24 cellular contexts compared by ENCODE assay signal in the genomic region with DNA sequence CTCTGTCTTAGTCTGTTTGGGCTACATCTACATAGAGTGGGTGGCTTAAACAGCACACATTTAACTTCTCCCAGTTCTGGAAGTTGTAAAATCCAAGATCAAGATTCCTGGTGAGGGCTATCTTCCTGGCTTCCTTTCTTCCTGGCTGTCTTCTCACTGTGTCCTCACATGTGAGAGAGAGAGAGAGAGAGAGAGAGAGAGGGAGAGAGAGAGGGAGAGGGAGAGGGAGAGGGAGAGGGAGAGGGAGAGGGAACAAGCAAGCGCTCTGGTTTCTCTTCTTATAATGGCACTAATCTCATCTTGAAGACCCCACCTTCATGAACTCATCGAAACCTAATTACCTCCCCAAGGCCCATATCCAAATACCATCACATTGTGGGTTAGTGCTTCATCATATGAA.
"Had no signal": no experiment of that assay in that cellular context is flagged by ENCODE, and none has a peak within 500 bp of the region (broad histone marks: within the 10 kb centered on the region; RNA-seq: fewer than 3 reads in every experiment).

No MANE protein-coding gene starts in this region.

- H3K27me3 ChIP-seq: foreskin keratinocyte, pancreas, stomach, transverse colon had no signal

- ATAC-seq: lower lobe of right lung; mucosa of descending colon; naive thymus-derived CD8-positive, alpha-beta T cell; pancreas; sciatic nerve had no signal

- H3K4me3 ChIP-seq: coronary artery, lower lobe of right lung, mucosa of descending colon, pancreas, skin epidermis, stomach, thoracic aorta, transverse colon had no signal

- H3K27ac Mint-ChIP-seq: endodermal cell, progenitor cell of endocrine pancreas had no signal

- H3K27me3 Mint-ChIP-seq: naive thymus-derived CD8-positive, alpha-beta T cell; progenitor cell of endocrine pancreas had no signal

- H3K36me3 ChIP-seq: lower lobe of right lung, pancreas, stomach, thoracic aorta, transverse colon had no signal

- H3K9me3 Mint-ChIP-seq: endodermal cell had no signal

- H3K27ac ChIP-seq: coronary artery, foreskin keratinocyte, lower lobe of right lung, pancreas, skin epidermis, stomach, thoracic aorta, transverse colon had no signal

- H3K9me3 ChIP-seq: lower lobe of right lung, mucosa of descending colon, pancreas, stomach, thoracic aorta, transverse colon had no signal

- DNase-seq: caudate nucleus; effector CD4-positive, alpha-beta T cell; endodermal cell; erythroblast; head of caudate nucleus; hippocampal formation; kidney glomerular epithelial cell; lower lobe of right lung; mucosa of descending colon; naive thymus-derived CD8-positive, alpha-beta T cell; occipital lobe; pancreas; stimulated activated CD4-positive, alpha-beta T cell treated with anti-CD3 and anti-CD28 coated beads, Interleukin-2, amount 100 ng/mL, for 24 hours; stimulated activated CD4-positive, alpha-beta T cell treated with anti-CD3 and anti-CD28 coated beads, Interleukin-4, amount 100 ng/mL, for 4 hours; stimulated activated naive CD4-positive, alpha-beta T cell; stomach; substantia nigra; transverse colon had no signal

- H3K4me3 Mint-ChIP-seq: endodermal cell had no signal
